ENCODE assay signal across 8 cellular contexts in the genomic region with DNA sequence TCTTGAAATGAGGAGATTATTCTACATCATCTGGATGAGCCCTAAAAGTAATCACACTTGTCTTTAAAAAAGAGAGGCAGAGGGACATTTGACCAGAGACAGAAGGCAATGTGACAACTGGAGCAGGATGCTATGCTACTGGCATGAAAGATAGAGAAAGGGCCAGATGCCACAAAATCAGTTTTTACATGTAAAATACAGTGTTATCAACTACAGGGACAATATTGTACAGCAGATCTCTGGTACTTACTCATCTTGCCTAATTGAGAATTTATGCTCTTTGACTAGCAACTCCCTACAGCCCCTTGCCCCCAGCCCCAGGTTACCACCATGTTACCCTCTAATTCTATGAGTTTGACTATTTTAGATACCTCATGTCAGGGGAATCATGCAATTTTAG.
"Had no signal": no experiment of that assay in that cellular context is flagged by ENCODE, and none has a peak within 500 bp of the region (broad histone marks: within the 10 kb centered on the region; RNA-seq: fewer than 3 reads in every experiment).

No MANE protein-coding gene starts in this region.

- H3K9ac ChIP-seq: GM23248 had no signal

- H3K4me3 Mint-ChIP-seq: H9 had no signal

- H3K4me3 ChIP-seq: GM23248, K562 had no signal

- H3K4me1 Mint-ChIP-seq: H9 had no signal

- ATAC-seq: HepG2, K562 had no signal

- H2AFZ ChIP-seq: GM23248 had no signal

- FAIRE-seq: HepG2, K562 had no signal

- H3K27ac Mint-ChIP-seq: H9 had no signal

- DNase-seq: GM23248, GOT3, H9, HCEC 1CT, KG1 had no signal

- H3K27ac ChIP-seq: GM23248, HL-60 had no signal

- H3K9me3 Mint-ChIP-seq: H9 had no signal
